ENCODE assay signal across 20 cellular contexts in genomic region chr6:89471287-89471867, GRCh38.
"Had no signal": no experiment of that assay in that cellular context is flagged by ENCODE, and none has a peak within 500 bp of the region (broad histone marks: within the 10 kb centered on the region; RNA-seq: fewer than 3 reads in every experiment).

No MANE protein-coding gene starts in this region.

- H3K4me3 Mint-ChIP-seq: activated naive CD8-positive, alpha-beta T cell treated with anti-CD3 and anti-CD28 coated beads for 36 hours; activated T-helper 1 cell treated with anti-CD3 and anti-CD28 coated beads, Interleukin-12 subunit alpha, Interleukin-12 subunit beta, Interleukin-2, Interleukin-4 antibody, amounts not matched to agents 30 ng/mL and 10 ng/mL and 1 ng/mL, durations not matched to agents 14 hours and 24 hours and 36 hours; naive thymus-derived CD4-positive, alpha-beta T cell; type B pancreatic cell had no signal

- H3K9me3 ChIP-seq: body of pancreas, neutrophil, testis had no signal

- H3K4me1 ChIP-seq: body of pancreas, parathyroid adenoma had no signal

- H3K27ac ChIP-seq: body of pancreas, dorsolateral prefrontal cortex, neutrophil, parathyroid adenoma, testis, WERI-Rb-1 had no signal

- H3K36me3 ChIP-seq: neutrophil, WERI-Rb-1 had no signal

- H3K27ac Mint-ChIP-seq: activated naive CD8-positive, alpha-beta T cell treated with anti-CD3 and anti-CD28 coated beads for 36 hours; activated T-helper 1 cell treated with anti-CD3 and anti-CD28 coated beads, Interleukin-12 subunit alpha, Interleukin-12 subunit beta, Interleukin-2, Interleukin-4 antibody, amounts not matched to agents 30 ng/mL and 10 ng/mL and 1 ng/mL, durations not matched to agents 14 hours and 24 hours and 36 hours; naive thymus-derived CD4-positive, alpha-beta T cell; type B pancreatic cell had no signal

- H3K36me3 Mint-ChIP-seq: type B pancreatic cell had no signal

- DNase-seq: activated CD4-positive, alpha-beta T cell treated with anti-CD3 and anti-CD28 coated beads, Interleukin-2, amount 50 U/mL, for 48 hours; activated gamma-delta T cell treated with Interleukin-2 at 50 U/mL for 16 hours; activated naive CD8-positive, alpha-beta T cell treated with anti-CD3 and anti-CD28 coated beads for 36 hours; activated T-cell treated with anti-CD3 and anti-CD28 coated beads for 4 hours; body of pancreas; caudate nucleus; dorsolateral prefrontal cortex; erythroblast; left ventricle myocardium superior; naive thymus-derived CD4-positive, alpha-beta T cell; stimulated activated CD4-positive, alpha-beta T cell treated with anti-CD3 and anti-CD28 coated beads, Interleukin-4, amount 100 ng/mL, for 1 hour; T-helper 2 cell; testis; WERI-Rb-1 had no signal

- H3K27me3 Mint-ChIP-seq: activated naive CD8-positive, alpha-beta T cell treated with anti-CD3 and anti-CD28 coated beads for 36 hours; type B pancreatic cell had no signal

- H3K9me3 Mint-ChIP-seq: type B pancreatic cell had no signal

- H3K4me3 ChIP-seq: body of pancreas, dorsolateral prefrontal cortex, smooth muscle cell, testis had no signal

- ATAC-seq: body of pancreas; left ventricle myocardium superior; naive thymus-derived CD4-positive, alpha-beta T cell; sciatic nerve had no signal
